ENCODE assay signal across 8 cellular contexts in genomic region chr6:167898673-167899311, GRCh38.
DNase-seq lines count a peak whose midpoint lies in the region; ATAC-seq, FAIRE-seq and TF ChIP-seq lines count a peak whose summit lies in the region.

No MANE protein-coding gene starts in this region.

- intact Hi-C loops in upper lobe of right lung (cut with DNase I) = no loop called here

- no peaks in the 10 kb centered on the region for H3K27me3 ChIP-seq in BE2C
- no peaks in the 10 kb centered on the region for H3K27me3 ChIP-seq in upper lobe of right lung

- H3K27me3 Mint-ChIP-seq in immature natural killer cell (ENCODE audit: low read depth in 3 of 3) = peaks cover 0 to 3% (median 0%) of the 10 kb centered on the region in 3 donors

- TF ChIP-seq CTCF in BE2C (IDR thresholded peaks at IDR 0.05; ENCODE audit: low read depth, low read length) (peak; percentile 66), upper lobe of right lung (IDR thresholded peaks at IDR 0.05) (peak; percentile 85)

- H3K36me3 Mint-ChIP-seq in immature natural killer cell = no peaks in the 10 kb centered on the region

- H3K4me3 Mint-ChIP-seq in immature natural killer cell = no peak overlapping the region

- no peaks in the 10 kb centered on the region for H3K4me1 ChIP-seq in BE2C
- H3K4me1 ChIP-seq in upper lobe of right lung = no peaks in the 10 kb centered on the region

- H3K27ac ChIP-seq in upper lobe of right lung = no peak overlapping the region

- peaks cover 10% of the 10 kb centered on the region for H3K36me3 ChIP-seq in BE2C
- peaks cover 44% of the 10 kb centered on the region for H3K36me3 ChIP-seq in upper lobe of right lung

- ATAC-seq in upper lobe of right lung = peak; percentile 66

- no peaks in the 10 kb centered on the region for H3K9me3 Mint-ChIP-seq in immature natural killer cell

- H3K9me3 ChIP-seq in BE2C (no peaks in the 10 kb centered on the region), upper lobe of right lung (no peaks in the 10 kb centered on the region)

- DNase-seq in BE2C (no peak), GM19239 (ENCODE audit: insufficient read length, low spot score) (no peak), NCI-H1694 (lab: John Stamatoyannopoulos, UW) (peak; percentile 36), amniotic epithelial cell (ENCODE audit: low read depth) (peak; percentile 56), upper lobe of right lung (no peak), immature natural killer cell (no peak), ecto neural progenitor cell (ENCODE audit: low spot score) (no peak)

- no peaks in the 10 kb centered on the region for H3K4me1 Mint-ChIP-seq in immature natural killer cell

- H3K4me3 ChIP-seq in BE2C (ENCODE audit: low read depth, low read length) = no peak overlapping the region
- H3K4me3 ChIP-seq in upper lobe of right lung = no peak overlapping the region

- FAIRE-seq in GM19239 (lab: Jason Lieb, UNC) = peak; percentile 76
- peak; percentile 100 for FAIRE-seq in islet of Langerhans (lab: Jason Lieb, UNC)

- no peak overlapping the region for H3K27ac Mint-ChIP-seq in immature natural killer cell

Comparison
In these comparisons a context has a peak if more than half of its experiments do, and no peak if none do; other contexts are left out.
1. DNase-seq: peak in NCI-H1694 (single experiment) and amniotic epithelial cell (single experiment); none in BE2C (single experiment), GM19239 (single experiment), upper lobe of right lung (single experiment), immature natural killer cell (0 of 3) and ecto neural progenitor cell (single experiment).